28 cellular contexts compared by ENCODE assay signal in genomic region chr17:28256881-28257280, GRCh38.
DNase-seq lines count a peak whose midpoint lies in the region; ATAC-seq, FAIRE-seq and TF ChIP-seq lines count a peak whose summit lies in the region.
"Had no signal": no experiment of that assay in that cellular context is flagged by ENCODE, and none has a peak within 500 bp of the region (broad histone marks: within the 10 kb centered on the region; RNA-seq: fewer than 3 reads in every experiment).

No MANE protein-coding gene starts in this region.

- DNase-seq in HepG2 (ENCODE audit: low spot score) (peak; percentile 21), right lobe of liver (no peak), bronchial epithelial cell (ENCODE audit: low read depth) (no peak), trophoblast cell (peak; percentile 57 to 88), chondrocyte (ENCODE audit: low spot score) (no peak)
- DNase-seq: 8988T; ACHN; BE2C; C1 segment of cervical spinal cord; CD4-positive, alpha-beta memory T cell; CD4-positive, CD25-positive, alpha-beta regulatory T cell; CD8-positive, alpha-beta memory T cell; COR-L47; DMS 273 treated with DMSO at 0.1 percent for 48 hours; DMS153; DMS53; DMS79; DND-41; EL; GDM1 had no signal

- H3K14ac ChIP-seq in trophoblast cell (ENCODE audit: low read length): no peak overlapping the region

- no peak overlapping the region for H4K91ac ChIP-seq in trophoblast cell (ENCODE audit: low read depth, low read length)

- peaks cover 3% of the 10 kb centered on the region for H3K79me1 ChIP-seq in trophoblast cell (ENCODE audit: low read length)

- ATAC-seq in HepG2 (0 out of 3 replicates have a peak, but pooled peaks have one; percentile 9), right lobe of liver (no peak), GM18907 (IDR thresholded peaks at IDR 0.05; ENCODE audit: unreplicated experiment) (no peak)
- ATAC-seq: GM12878 had no signal

- no peaks in the 10 kb centered on the region for H3K36me3 Mint-ChIP-seq in chondrocyte (ENCODE audit: low read depth)
- H3K36me3 Mint-ChIP-seq: CD14-positive monocyte; CD4-positive, alpha-beta memory T cell; CD4-positive, CD25-positive, alpha-beta regulatory T cell had no signal

- no peak overlapping the region for H3K27ac Mint-ChIP-seq in chondrocyte (ENCODE audit: unreplicated experiment)
- H3K27ac Mint-ChIP-seq: CD14-positive monocyte; CD4-positive, alpha-beta memory T cell; CD4-positive, CD25-positive, alpha-beta regulatory T cell; CD8-positive, alpha-beta memory T cell had no signal

- intact Hi-C loops in HepG2 (cut with micrococcal nuclease; ENCODE audit: unreplicated experiment): no loop called here
- intact Hi-C loops in right lobe of liver (cut with DNase I): loop anchor here in 1 of 2 donors (10.0 kb wide), 1 partner anchor 452 kb away; the partner anchor contains the start of gene NOS2

- TF ChIP-seq RAD21 in HepG2 (CRISPR knock-in tag; IDR thresholded peaks at IDR 0.05): no peak

- no peak overlapping the region for H3K9ac ChIP-seq in HepG2 (ENCODE audit: insufficient read depth, low read depth, low read length)
- H3K9ac ChIP-seq in trophoblast cell (ENCODE audit: low read length): no peak overlapping the region
- H3K9ac ChIP-seq: BLaER1 had no signal

- POLR2A ChIA-PET in HepG2 (lab: Yijun Ruan, JAX): no interaction called here

- 18% methylated on average over 7 of the region's 7 CpGs for WGBS in HepG2 (ENCODE audit: low lambda C conversion rate)
- 96% methylated on average over 7 of the region's 7 CpGs for WGBS in right lobe of liver (ENCODE audit: insufficient coverage, low coverage, low lambda C conversion rate, missing lambda C conversion rate)
- no CpG with 5 or more reads among the region's 7 CpGs for WGBS in trophoblast cell (ENCODE audit: extremely low coverage, insufficient coverage, insufficient read length)

- H3K4ac ChIP-seq in trophoblast cell (ENCODE audit: low read depth, low read length): no peak overlapping the region

- no peak overlapping the region for H3K18ac ChIP-seq in trophoblast cell (ENCODE audit: low read length)

- TF ChIP-seq EP300 in HepG2 (IDR thresholded peaks at IDR 0.05; ENCODE audit: low read depth in 2 of 2, low read length in 2 of 2) (no peak), HepG2 (CRISPR knock-in tag; IDR thresholded peaks at IDR 0.05; ENCODE audit: borderline replicate concordance) (no peak)

- H2BK12ac ChIP-seq in trophoblast cell (ENCODE audit: low read length): no peak overlapping the region

- TF ChIP-seq CTCF in HepG2 (CRISPR knock-in tag; IDR thresholded peaks at IDR 0.05) (no peak), right lobe of liver (IDR thresholded peaks at IDR 0.05) (no peak), bronchial epithelial cell (IDR thresholded peaks at IDR 0.05; ENCODE audit: insufficient read depth, low read length, severe bottlenecking) (no peak), chondrocyte (IDR thresholded peaks at IDR 0.05) (no peak)

- H3K4me3 ChIP-seq in HepG2 (replicated peaks in 1 of 3; ENCODE audit: insufficient read depth in 1 of 3, low read depth in 2 of 3, low read length in 3 of 3) (no peak overlapping the region), right lobe of liver (no peak overlapping the region), bronchial epithelial cell (ENCODE audit: low read depth, low read length) (no peak overlapping the region), trophoblast cell (ENCODE audit: low read depth, low read length) (no peak overlapping the region)
- H3K4me3 ChIP-seq: BLaER1, GM12878 had no signal

- H3K4me2 ChIP-seq in HepG2 (ENCODE audit: low read depth, low read length) (no peak overlapping the region), trophoblast cell (ENCODE audit: low read length) (no peak overlapping the region)
- H3K4me2 ChIP-seq: BLaER1 had no signal

- TF ChIP-seq POLR2A in HepG2 (IDR thresholded peaks at IDR 0.05; ENCODE audit: insufficient read depth in 1 of 2, low read depth in 2 of 2, low read length in 2 of 2) (no peak), right lobe of liver (IDR thresholded peaks at IDR 0.05) (no peak)

- peaks cover 2% of the 10 kb centered on the region for H3K4me1 Mint-ChIP-seq in chondrocyte (ENCODE audit: low read depth)

- no peak overlapping the region for H4K8ac ChIP-seq in trophoblast cell (ENCODE audit: low read depth, low read length)

- H3K9me3 ChIP-seq in HepG2 (ENCODE audit: low read length) (peaks cover under 1% of the 10 kb centered on the region; the same call in 1 of the 2 replicates), right lobe of liver (no peaks in the 10 kb centered on the region), trophoblast cell (ENCODE audit: insufficient read depth, low read depth, low read length) (no peaks in the 10 kb centered on the region)
- H3K9me3 ChIP-seq: BE2C had no signal

- no peak overlapping the region for H2BK120ac ChIP-seq in trophoblast cell (ENCODE audit: insufficient read depth, low read length, poor library complexity)

- no TSS peak for BruUV-seq in HepG2 (replicated peaks; lab: Mats Ljungman, UMichigan)

- H3K4me1 ChIP-seq in HepG2 (ENCODE audit: insufficient read depth, low read length) (peaks cover 56% of the 10 kb centered on the region), right lobe of liver (peaks cover 0 to 39% (median 18%) of the 10 kb centered on the region in 4 donors), trophoblast cell (ENCODE audit: control insufficient read depth in 1 of 2, insufficient read depth in 2 of 2, low read length in 2 of 2) (peaks cover 2 to 7% of the 10 kb centered on the region in 2 experiments)
- H3K4me1 ChIP-seq: BE2C had no signal

- H3K79me2 ChIP-seq in HepG2 (ENCODE audit: insufficient read depth, low read length) (no peaks in the 10 kb centered on the region), trophoblast cell (ENCODE audit: control insufficient read depth, insufficient read depth, low read length, poor library complexity) (no peaks in the 10 kb centered on the region)

- no peaks in the 10 kb centered on the region for H4K20me1 ChIP-seq in HepG2 (ENCODE audit: insufficient read depth, low read length)
- H4K20me1 ChIP-seq: BLaER1 had no signal

- no peaks in the 10 kb centered on the region for H3K27me3 ChIP-seq in HepG2 (ENCODE audit: control insufficient read depth in 1 of 2, insufficient read depth in 2 of 2, low read length in 2 of 2)
- H3K27me3 ChIP-seq in right lobe of liver: no peaks in the 10 kb centered on the region
- H3K27me3 ChIP-seq in bronchial epithelial cell (ENCODE audit: control insufficient read depth, insufficient read depth, low read length): no peaks in the 10 kb centered on the region
- H3K27me3 ChIP-seq in trophoblast cell (ENCODE audit: insufficient read depth, low read length): no peaks in the 10 kb centered on the region
- H3K27me3 ChIP-seq: BE2C had no signal

- in situ Hi-C loops in HepG2 (cut with HindIII; ENCODE audit: extremely low pct_ligation_motif_present, low pct_unique_long_range_greater_than_20kb): no loop called here

- H3K27ac ChIP-seq in HepG2 (ENCODE audit: extremely low read length, insufficient read depth, low read length): no peak overlapping the region
- H3K27ac ChIP-seq in right lobe of liver: no peak overlapping the region
- H3K27ac ChIP-seq in trophoblast cell (ENCODE audit: low read depth, low read length): no peak overlapping the region
- H3K27ac ChIP-seq: BLaER1 had no signal

- H2AK5ac ChIP-seq in trophoblast cell (ENCODE audit: low read length): no peak overlapping the region

- no peak overlapping the region for H2BK5ac ChIP-seq in trophoblast cell (ENCODE audit: low read depth, low read length, poor library complexity)

- H4K12ac ChIP-seq in trophoblast cell (ENCODE audit: low read depth, low read length): no peak overlapping the region

- no peak for FAIRE-seq in HepG2 (lab: Jason Lieb, UNC)
- FAIRE-seq in bronchial epithelial cell (lab: Jason Lieb, UNC): peak; percentile 43
- FAIRE-seq: A204.1, GM12878, GM12892, GM18507, GM19239 had no signal

- H3K4me3 Mint-ChIP-seq in chondrocyte (ENCODE audit: unreplicated experiment): no peak overlapping the region
- H3K4me3 Mint-ChIP-seq: CD14-positive monocyte; CD4-positive, alpha-beta memory T cell; CD4-positive, CD25-positive, alpha-beta regulatory T cell; CD8-positive, alpha-beta memory T cell had no signal

- H2AFZ ChIP-seq in HepG2 (ENCODE audit: low read length): no peak overlapping the region
- H2AFZ ChIP-seq in trophoblast cell (ENCODE audit: insufficient read depth, low read length, poor library complexity): no peak overlapping the region

- peaks cover 8% of the 10 kb centered on the region for H3K9me3 Mint-ChIP-seq in chondrocyte (ENCODE audit: low read depth)

- H3K23ac ChIP-seq in trophoblast cell (ENCODE audit: low read length): no peak overlapping the region

- CTCF ChIA-PET in HepG2 (lab: Yijun Ruan, JAX; ENCODE audit: low intra/inter-chr PET ratio, low total read pairs): no interaction called here

- H3K36me3 ChIP-seq in HepG2 (replicated peaks in 1 of 2; ENCODE audit: control insufficient read depth in 1 of 2, insufficient read depth in 2 of 2, low read length in 2 of 2) (no peaks in the 10 kb centered on the region), right lobe of liver (no peaks in the 10 kb centered on the region), bronchial epithelial cell (ENCODE audit: control insufficient read depth, insufficient read depth, low read length) (no peaks in the 10 kb centered on the region), trophoblast cell (ENCODE audit: control insufficient read depth in 1 of 2, insufficient read depth in 2 of 2, low read length in 2 of 2) (no peaks in the 10 kb centered on the region)
- H3K36me3 ChIP-seq: BE2C, BLaER1 had no signal

- H3K27me3 Mint-ChIP-seq in chondrocyte (ENCODE audit: low read depth): peaks cover 3% of the 10 kb centered on the region

TF ChIP-seq in HepG2, 621 proteins besides CTCF, POLR2A, EP300 and RAD21:
- no peak for TF ChIP-seq FIP1L1 (IDR thresholded peaks at IDR 0.05; ENCODE audit: borderline replicate concordance, insufficient read depth, low read depth, low read length)
- no peak for TF ChIP-seq ZNF879 (CRISPR knock-in tag; IDR thresholded peaks at IDR 0.05)
- TF ChIP-seq RAD51 (IDR thresholded peaks at IDR 0.05; ENCODE audit: borderline replicate concordance): no peak
- no peak for TF ChIP-seq HES4 (CRISPR knock-in tag; IDR thresholded peaks at IDR 0.05; ENCODE audit: borderline replicate concordance)
- TF ChIP-seq PRPF4 (IDR thresholded peaks at IDR 0.05; ENCODE audit: low read depth, low read length, poor library complexity, severe bottlenecking): no peak
- TF ChIP-seq FOSL2 (CRISPR knock-in tag; IDR thresholded peaks at IDR 0.05): no peak
- no peak for TF ChIP-seq ZNF619 (CRISPR knock-in tag; IDR thresholded peaks at IDR 0.05)

Comparison
In these comparisons a context has a peak if more than half of its experiments do, and no peak if none do; other contexts are left out.
1. DNase-seq: peak in HepG2 (single experiment) and trophoblast cell (2 of 2); none in right lobe of liver (0 of 3), bronchial epithelial cell (single experiment) and chondrocyte (single experiment).